Comparison of ENCODE assay signal across 19 cellular contexts in the genomic region with DNA sequence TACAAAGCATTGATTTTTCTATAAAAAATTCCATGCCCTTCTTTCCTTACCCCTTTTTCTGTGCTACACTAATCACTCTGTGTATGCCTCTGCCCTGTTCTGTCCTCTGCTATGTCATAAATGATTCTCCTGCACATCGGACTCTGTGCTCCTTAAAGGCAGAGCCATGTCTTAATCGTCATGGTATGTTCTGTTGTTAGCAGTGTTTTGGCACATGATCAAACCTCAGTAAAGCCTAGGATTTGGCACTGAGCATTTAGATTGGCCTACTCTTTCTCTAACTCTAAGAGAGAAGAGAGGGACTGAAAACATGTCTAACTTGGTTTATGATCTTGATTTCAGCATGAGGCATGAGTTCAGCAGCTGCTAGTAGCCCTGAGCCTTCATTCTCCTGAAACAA.
DNase-seq lines count a peak whose midpoint lies in the region; ATAC-seq, FAIRE-seq and TF ChIP-seq lines count a peak whose summit lies in the region.
"Had no signal": no experiment of that assay in that cellular context is flagged by ENCODE, and none has a peak within 500 bp of the region (broad histone marks: within the 10 kb centered on the region; RNA-seq: fewer than 3 reads in every experiment).

No MANE protein-coding gene starts in this region.

- H3K18ac ChIP-seq in H1 (ENCODE audit: extremely low read depth, low read length): no peak overlapping the region

- no peaks in the 10 kb centered on the region for H3K79me2 ChIP-seq in H1 (ENCODE audit: control insufficient read depth in 1 of 2, insufficient read depth in 2 of 2, low read length in 2 of 2)

- no peak overlapping the region for H3K4me3 Mint-ChIP-seq in glutamatergic neuron (ENCODE audit: unreplicated experiment)
- H3K4me3 Mint-ChIP-seq: stimulated activated effector memory CD8-positive, alpha-beta T cell treated with anti-CD3 and anti-CD28 coated beads, Interleukin-12 subunit alpha, Interleukin-12 subunit beta, amount 100 ng/mL, for 72 hours had no signal

- H2BK20ac ChIP-seq in H1 (ENCODE audit: low read length): no peak overlapping the region

- H2BK120ac ChIP-seq in H1 (replicated peaks; ENCODE audit: low read depth, low read length): no peak overlapping the region

- TF ChIP-seq CTCF in H1 (IDR thresholded peaks at IDR 0.05; ENCODE audit: control extremely low read depth in 1 of 3, insufficient read depth in 1 of 3, low read depth in 1 of 3, low read length in 3 of 3): no peak
- TF ChIP-seq CTCF in glutamatergic neuron (IDR thresholded peaks at IDR 0.05; ENCODE audit: partially characterized antibody, unreplicated experiment): no peak
- TF ChIP-seq CTCF in left ventricle myocardium inferior (IDR thresholded peaks at IDR 0.05; ENCODE audit: borderline replicate concordance): no peak
- TF ChIP-seq CTCF in esophagus muscularis mucosa (IDR thresholded peaks at IDR 0.05): no peak

- H3K27ac Mint-ChIP-seq in glutamatergic neuron (ENCODE audit: unreplicated experiment): no peak overlapping the region
- H3K27ac Mint-ChIP-seq: activated T-helper 2 cell treated with anti-CD3 and anti-CD28 coated beads, Interferon-gamma antibody, Interleukin-2, Interleukin-4, amounts not matched to agents 10 μg/mL and 5 μg/mL and 100 μg/mL, durations not matched to agents 14 hours and 24 hours and 36 hours; stimulated activated effector memory CD8-positive, alpha-beta T cell treated with anti-CD3 and anti-CD28 coated beads, Interleukin-12 subunit alpha, Interleukin-12 subunit beta, amount 100 ng/mL, for 72 hours had no signal

- no peak overlapping the region for H3K4me2 ChIP-seq in H1 (ENCODE audit: insufficient read depth in 1 of 2, low read depth in 2 of 2, low read length in 2 of 2)
- H3K4me2 ChIP-seq: A549 had no signal

- no peak overlapping the region for H2BK5ac ChIP-seq in H1 (ENCODE audit: low read depth, low read length)

- no peak overlapping the region for H3K14ac ChIP-seq in H1 (ENCODE audit: insufficient read length)

- no peak overlapping the region for H4K5ac ChIP-seq in H1 (ENCODE audit: insufficient read length, low read depth, low read length)

- POLR2A ChIA-PET in H1 (lab: Charles Lee; ENCODE audit: partially characterized antibody): no interaction called here

- TF ChIP-seq EP300 in H1 (IDR thresholded peaks at IDR 0.05; ENCODE audit: borderline replicate concordance in 1 of 2, low read depth in 2 of 2, low read length in 2 of 2) (no peak), esophagus muscularis mucosa (IDR thresholded peaks at IDR 0.05) (no peak)

- H3K36me3 ChIP-seq in H1 (ENCODE audit: control insufficient read depth in 2 of 4, insufficient read depth in 4 of 4, low read length in 3 of 4): peaks cover 0 to 2% (median 0%) of the 10 kb centered on the region in 4 experiments; a peak in 1 of 8 replicates
- H3K36me3 ChIP-seq in left ventricle myocardium inferior: no peaks in the 10 kb centered on the region
- H3K36me3 ChIP-seq in esophagus muscularis mucosa: no peaks in the 10 kb centered on the region

- H4K20me1 ChIP-seq in H1 (replicated peaks in 1 of 2; ENCODE audit: control insufficient read depth in 1 of 2, insufficient read depth in 2 of 2, low read length in 2 of 2): no peaks in the 10 kb centered on the region

- H3K9me3 ChIP-seq in H1 (ENCODE audit: insufficient read depth in 2 of 2, low read depth in 1 of 2, low read length in 1 of 2): no peaks in the 10 kb centered on the region
- peaks cover 5% of the 10 kb centered on the region for H3K9me3 ChIP-seq in left ventricle myocardium inferior (replicated peaks)
- no peaks in the 10 kb centered on the region for H3K9me3 ChIP-seq in esophagus muscularis mucosa
- H3K9me3 ChIP-seq: A549 had no signal

- H2BK15ac ChIP-seq in H1 (ENCODE audit: low read length): no peak overlapping the region

- no peaks in the 10 kb centered on the region for H3K36me3 Mint-ChIP-seq in glutamatergic neuron (ENCODE audit: unreplicated experiment)
- H3K36me3 Mint-ChIP-seq: stimulated activated effector memory CD8-positive, alpha-beta T cell treated with anti-CD3 and anti-CD28 coated beads, Interleukin-12 subunit alpha, Interleukin-12 subunit beta, amount 100 ng/mL, for 72 hours had no signal

- H3K4me1 ChIP-seq in H1 (replicated peaks in 1 of 4; ENCODE audit: control insufficient read depth in 3 of 4, insufficient read depth in 4 of 4, low read length in 3 of 4) (no peaks in the 10 kb centered on the region), left ventricle myocardium inferior (no peaks in the 10 kb centered on the region), esophagus muscularis mucosa (no peaks in the 10 kb centered on the region)
- H3K4me1 ChIP-seq: A549 had no signal

- ATAC-seq in activated CD4-positive, CD25-positive, alpha-beta regulatory T cell treated with anti-CD3 and anti-CD28 coated beads, Interleukin-2, amount 50 U/mL, for 24 hours: no peak
- ATAC-seq: A549; stimulated activated effector memory CD8-positive, alpha-beta T cell treated with anti-CD3 and anti-CD28 coated beads, Interleukin-12 subunit alpha, Interleukin-12 subunit beta, amount 100 ng/mL, for 72 hours had no signal

- H3K27me3 ChIP-seq in H1 (replicated peaks in 1 of 4; ENCODE audit: control insufficient read depth in 3 of 4, extremely low read depth in 1 of 4, insufficient read depth in 3 of 4, low read length in 3 of 4) (no peaks in the 10 kb centered on the region), left ventricle myocardium inferior (ENCODE audit: low read depth) (no peaks in the 10 kb centered on the region), esophagus muscularis mucosa (no peaks in the 10 kb centered on the region)

- no peak for TF ChIP-seq RAD21 in H1 (IDR thresholded peaks at IDR 0.05 in 1 of 2, conservative IDR thresholded peaks at IDR 0.05 in 1 of 2; ENCODE audit: low read depth in 2 of 2, low read length in 2 of 2)

- no peaks in the 10 kb centered on the region for H3K23me2 ChIP-seq in H1 (ENCODE audit: low read depth, low read length)

- intact Hi-C loops in left ventricle myocardium inferior (cut with micrococcal nuclease) (no loop called here), esophagus muscularis mucosa (cut with DNase I) (no loop called here)

- no peak overlapping the region for H2AK5ac ChIP-seq in H1 (ENCODE audit: low read depth, low read length)

- FAIRE-seq in H1 (lab: Jason Lieb, UNC): no peak
- FAIRE-seq: A549, kidney had no signal

- H3K9me3 Mint-ChIP-seq in glutamatergic neuron (ENCODE audit: unreplicated experiment): no peaks in the 10 kb centered on the region

- H3K9ac ChIP-seq in H1 (replicated peaks in 1 of 4; ENCODE audit: extremely low read depth in 1 of 4, low read depth in 3 of 4, low read length in 3 of 4): no peak overlapping the region

- H3K4me1 Mint-ChIP-seq in glutamatergic neuron (ENCODE audit: low read depth, unreplicated experiment): no peaks in the 10 kb centered on the region
- H3K4me1 Mint-ChIP-seq: stimulated activated effector memory CD8-positive, alpha-beta T cell treated with anti-CD3 and anti-CD28 coated beads, Interleukin-12 subunit alpha, Interleukin-12 subunit beta, amount 100 ng/mL, for 72 hours had no signal

- H3K4ac ChIP-seq in H1 (replicated peaks; ENCODE audit: insufficient read length, low read depth, low read length): no peak overlapping the region

- CTCF ChIA-PET in H1 (lab: Charles Lee; ENCODE audit: partially characterized antibody): no interaction called here

- H3K27ac ChIP-seq in H1 (ENCODE audit: low read depth, low read length): no peak overlapping the region
- no peak overlapping the region for H3K27ac ChIP-seq in left ventricle myocardium inferior (replicated peaks)
- H3K27ac ChIP-seq in esophagus muscularis mucosa (replicated peaks in 1 of 4): no peak overlapping the region
- H3K27ac ChIP-seq: A549, skin epidermis, VCaP had no signal

- H3K27me3 Mint-ChIP-seq in glutamatergic neuron (ENCODE audit: unreplicated experiment): peaks cover 1% of the 10 kb centered on the region

- H2AFZ ChIP-seq in H1 (ENCODE audit: low read length): peak overlapping the region; percentile 86

- H4K91ac ChIP-seq in H1 (replicated peaks; ENCODE audit: insufficient read length, low read length): no peak overlapping the region

- TF ChIP-seq POLR2A in H1 (IDR thresholded peaks at IDR 0.05; ENCODE audit: control extremely low read depth in 1 of 2, low read depth in 2 of 2, low read length in 2 of 2) (no peak), esophagus muscularis mucosa (IDR thresholded peaks at IDR 0.05; ENCODE audit: low read depth) (no peak)

- no peak overlapping the region for H4K8ac ChIP-seq in H1 (ENCODE audit: extremely low read depth, insufficient read depth, low read length)

- no peak overlapping the region for H3K56ac ChIP-seq in H1 (replicated peaks; ENCODE audit: insufficient read length, low read depth, low read length)

- no peaks in the 10 kb centered on the region for H3K79me1 ChIP-seq in H1 (ENCODE audit: low read depth, low read length)

- DNase-seq in AG08396 (ENCODE audit: low spot score) (peak; percentile 14), RPMI7951 (ENCODE audit: low read depth) (peak; percentile 5), H1 (ENCODE audit: low read depth in 1 of 2, low spot score in 2 of 2) (no peak), myocyte (ENCODE audit: low read depth) (peak; percentile 40), glutamatergic neuron (no peak), left ventricle myocardium inferior (no peak), esophagus muscularis mucosa (ENCODE audit: extremely low spot score) (no peak)
- DNase-seq: activated CD8-positive, alpha-beta memory T cell treated with anti-CD3 and anti-CD28 coated beads for 24 hours; amygdala; effector CD8-positive, alpha-beta T cell; kidney; NCI-H1105; NCI-H774 had no signal

- no peak overlapping the region for H3K4me3 ChIP-seq in H1 (ENCODE audit: extremely low read depth in 1 of 4, insufficient read depth in 2 of 4, low read depth in 3 of 4, low read length in 4 of 4)
- H3K4me3 ChIP-seq in left ventricle myocardium inferior: no peak overlapping the region
- H3K4me3 ChIP-seq in esophagus muscularis mucosa: no peak overlapping the region
- H3K4me3 ChIP-seq: A549, skin epidermis had no signal

- no peak overlapping the region for H2BK12ac ChIP-seq in H1 (ENCODE audit: low read depth, low read length)

- 82% methylated on average over 2 of the region's 2 CpGs; no CpG with 5 or more reads in 1 of the 2 experiments for WGBS in H1 (ENCODE audit: extremely low coverage in 1 of 2, insufficient coverage in 1 of 2, insufficient read length in 1 of 2, insufficient replicate concordance in 2 of 2, low coverage in 1 of 2, low lambda C conversion rate in 2 of 2, missing lambda C conversion rate in 1 of 2), 2 experiments
- 46% methylated on average over 2 of the region's 2 CpGs for WGBS in esophagus muscularis mucosa

- H3K23ac ChIP-seq in H1 (ENCODE audit: insufficient read length): no peak overlapping the region

TF ChIP-seq in H1, 55 proteins besides CTCF, POLR2A, EP300 and RAD21 (continues in another document):
- TF ChIP-seq SRF (IDR thresholded peaks at IDR 0.05; ENCODE audit: low read depth, low read length): no peak
- TF ChIP-seq CBX8 (IDR thresholded peaks at IDR 0.05; ENCODE audit: borderline replicate concordance, low read depth, low read length): no peak

Comparison
In these comparisons a context has a peak if more than half of its experiments do, and no peak if none do; other contexts are left out.
1. DNase-seq: peak in AG08396 (single experiment), RPMI7951 (single experiment) and myocyte (single experiment); none in H1 (0 of 2), glutamatergic neuron (single experiment), left ventricle myocardium inferior (single experiment) and esophagus muscularis mucosa (single experiment).